Comparison of ENCODE assay signal across 19 cellular contexts in genomic region chr5:67802766-67803165, GRCh38.
DNase-seq lines count a peak whose midpoint lies in the region; ATAC-seq, FAIRE-seq and TF ChIP-seq lines count a peak whose summit lies in the region.
"Had no signal": no experiment of that assay in that cellular context is flagged by ENCODE, and none has a peak within 500 bp of the region (broad histone marks: within the 10 kb centered on the region; RNA-seq: fewer than 3 reads in every experiment).

No MANE protein-coding gene starts in this region.

- no peak for DNase-seq in stimulated activated naive B cell treated with anti-CD40 and anti-IgM and Interleukin-4, amounts not matched to agents 10 μg/mL and 1 μg/mL and 100 μg/mL, for 72 hours
- no peak for DNase-seq in activated CD4-positive, alpha-beta T cell treated with anti-CD3 and anti-CD28 coated beads, Interleukin-2, amount 10 ng/mL, durations not matched to agents 7 days and 5 days
- DNase-seq in progenitor cell of endocrine pancreas (ENCODE audit: low spot score, unreplicated experiment) (no peak), H54 (ENCODE audit: insufficient read length, low spot score) (no peak), nucleus accumbens (lab: John Stamatoyannopoulos, UW) (no peak)
- DNase-seq: activated gamma-delta T cell treated with Interleukin-2 at 50 U/mL for 16 hours, AML-193, amygdala, caudate nucleus, left colon, NCI-H187, NCI-H2227 treated with DMSO at 0.1 percent for 48 hours, spleen, SW 1271 had no signal

- POLR2A ChIA-PET in activated CD4-positive, alpha-beta T cell treated with anti-CD3 and anti-CD28 coated beads, Interleukin-2, amount 10 ng/mL, durations not matched to agents 7 days and 5 days (lab: Charles Lee), result no interaction called here

- H3K27me3 Mint-ChIP-seq in stimulated activated naive B cell treated with anti-CD40 and anti-IgM and Interleukin-4, amounts not matched to agents 10 μg/mL and 1 μg/mL and 100 μg/mL, for 72 hours, result peaks cover 5 to 8% of the 10 kb centered on the region in 2 donors
- no peaks in the 10 kb centered on the region for H3K27me3 Mint-ChIP-seq in activated CD4-positive, alpha-beta T cell treated with anti-CD3 and anti-CD28 coated beads, Interleukin-2, amount 10 ng/mL, durations not matched to agents 7 days and 5 days
- H3K27me3 Mint-ChIP-seq in progenitor cell of endocrine pancreas, result no peaks in the 10 kb centered on the region

- H3K4me1 Mint-ChIP-seq in stimulated activated naive B cell treated with anti-CD40 and anti-IgM and Interleukin-4, amounts not matched to agents 10 μg/mL and 1 μg/mL and 100 μg/mL, for 72 hours, result peaks cover 9 to 12% of the 10 kb centered on the region in 2 donors
- peaks cover 2% of the 10 kb centered on the region for H3K4me1 Mint-ChIP-seq in activated CD4-positive, alpha-beta T cell treated with anti-CD3 and anti-CD28 coated beads, Interleukin-2, amount 10 ng/mL, durations not matched to agents 7 days and 5 days
- H3K4me1 Mint-ChIP-seq in progenitor cell of endocrine pancreas (ENCODE audit: low read depth), result peaks cover 8% of the 10 kb centered on the region
- H3K4me1 Mint-ChIP-seq: neural crest cell had no signal

- no peak for FAIRE-seq in H54 (lab: Jason Lieb, UNC)

- TF ChIP-seq CTCF in progenitor cell of endocrine pancreas (IDR thresholded peaks at IDR 0.05; ENCODE audit: unreplicated experiment), result no peak

- peak overlapping the region; percentile 16 for H3K27ac Mint-ChIP-seq in stimulated activated naive B cell treated with anti-CD40 and anti-IgM and Interleukin-4, amounts not matched to agents 10 μg/mL and 1 μg/mL and 100 μg/mL, for 72 hours
- H3K27ac Mint-ChIP-seq in activated CD4-positive, alpha-beta T cell treated with anti-CD3 and anti-CD28 coated beads, Interleukin-2, amount 10 ng/mL, durations not matched to agents 7 days and 5 days, result no peak overlapping the region
- H3K27ac Mint-ChIP-seq in progenitor cell of endocrine pancreas, result no peak overlapping the region
- H3K27ac Mint-ChIP-seq: mesothelial cell of epicardium had no signal

- no peak for TF ChIP-seq POLR2A in H54 (IDR thresholded peaks at IDR 0.05; ENCODE audit: low read depth, low read length)

- no peaks in the 10 kb centered on the region for H3K36me3 Mint-ChIP-seq in stimulated activated naive B cell treated with anti-CD40 and anti-IgM and Interleukin-4, amounts not matched to agents 10 μg/mL and 1 μg/mL and 100 μg/mL, for 72 hours
- H3K36me3 Mint-ChIP-seq in activated CD4-positive, alpha-beta T cell treated with anti-CD3 and anti-CD28 coated beads, Interleukin-2, amount 10 ng/mL, durations not matched to agents 7 days and 5 days (ENCODE audit: low read depth), result no peaks in the 10 kb centered on the region
- peaks cover 4% of the 10 kb centered on the region for H3K36me3 Mint-ChIP-seq in progenitor cell of endocrine pancreas (ENCODE audit: insufficient read depth)

- CTCF ChIA-PET in activated CD4-positive, alpha-beta T cell treated with anti-CD3 and anti-CD28 coated beads, Interleukin-2, amount 10 ng/mL, durations not matched to agents 7 days and 5 days (lab: Charles Lee), result no interaction called here

- H3K9me3 Mint-ChIP-seq in stimulated activated naive B cell treated with anti-CD40 and anti-IgM and Interleukin-4, amounts not matched to agents 10 μg/mL and 1 μg/mL and 100 μg/mL, for 72 hours, result peaks cover 4 to 7% of the 10 kb centered on the region in 2 donors
- peaks cover 10% of the 10 kb centered on the region for H3K9me3 Mint-ChIP-seq in activated CD4-positive, alpha-beta T cell treated with anti-CD3 and anti-CD28 coated beads, Interleukin-2, amount 10 ng/mL, durations not matched to agents 7 days and 5 days
- peaks cover 16% of the 10 kb centered on the region for H3K9me3 Mint-ChIP-seq in progenitor cell of endocrine pancreas (ENCODE audit: low read depth)

- no peak overlapping the region for H3K4me3 Mint-ChIP-seq in stimulated activated naive B cell treated with anti-CD40 and anti-IgM and Interleukin-4, amounts not matched to agents 10 μg/mL and 1 μg/mL and 100 μg/mL, for 72 hours
- H3K4me3 Mint-ChIP-seq in activated CD4-positive, alpha-beta T cell treated with anti-CD3 and anti-CD28 coated beads, Interleukin-2, amount 10 ng/mL, durations not matched to agents 7 days and 5 days, result no peak overlapping the region
- no peak overlapping the region for H3K4me3 Mint-ChIP-seq in progenitor cell of endocrine pancreas (ENCODE audit: low read depth)
- H3K4me3 Mint-ChIP-seq: mesothelial cell of epicardium, neural crest cell had no signal

- ATAC-seq in GM19324 (IDR thresholded peaks at IDR 0.05; ENCODE audit: low FRiP score, unreplicated experiment), result peak; percentile 72
- peak; percentile 68 for ATAC-seq in GM21717 (IDR thresholded peaks at IDR 0.05; ENCODE audit: unreplicated experiment)
- ATAC-seq in HG03196 (IDR thresholded peaks at IDR 0.05; ENCODE audit: unreplicated experiment), result peak; percentile 70
- ATAC-seq in stimulated activated naive B cell treated with anti-CD40 and anti-IgM and Interleukin-4, amounts not matched to agents 10 μg/mL and 1 μg/mL and 100 μg/mL, for 72 hours (replicated peaks), result peak in 1 of 2 donors; percentile 39
- ATAC-seq: left colon had no signal
